In genomic region chr5:10579537-10580521, GRCh38 we compare ENCODE assay signal across 12 cellular contexts. TPM values are rescaled to one million over a fixed set of nuclear protein-coding genes. Genes with fewer than 3 reads are reported as not detected.
A peak's percentile ranks its signal among the peaks of the same experiment; 100 is the strongest.
DNase-seq lines count a peak whose midpoint lies in the region; ATAC-seq and TF ChIP-seq lines count a peak whose summit lies in the region.
"Had no signal": no experiment of that assay in that cellular context is flagged by ENCODE, and none has a peak within 500 bp of the region (broad histone marks: within the 10 kb centered on the region; RNA-seq: fewer than 3 reads in every experiment).

No MANE protein-coding gene starts in this region.

- no peak for TF ChIP-seq CTCF in ovary (IDR thresholded peaks at IDR 0.05)
- no peak for TF ChIP-seq CTCF in smooth muscle cell (IDR thresholded peaks at IDR 0.05; ENCODE audit: borderline replicate concordance, insufficient read depth, poor library complexity, severe bottlenecking)

- H3K27me3 ChIP-seq in ovary = no peaks in the 10 kb centered on the region
- no peaks in the 10 kb centered on the region for H3K27me3 ChIP-seq in smooth muscle cell (ENCODE audit: low read depth)
- H3K27me3 ChIP-seq: heart right ventricle, right lobe of liver had no signal

- WGBS in ovary, 3 donors = 65 to 82% (median 72%) methylated on average over 8 of the region's 8 CpGs
- WGBS in smooth muscle cell (ENCODE audit: low lambda C conversion rate) = 87% methylated on average over 8 of the region's 8 CpGs

- ATAC-seq in GM18907 (IDR thresholded peaks at IDR 0.05; ENCODE audit: unreplicated experiment) (peak; percentile 35), HG02981 (IDR thresholded peaks at IDR 0.05; ENCODE audit: unreplicated experiment) (peak; percentile 30)
- ATAC-seq: heart right ventricle, right lobe of liver had no signal

- H3K4me3 ChIP-seq in ovary (no peak overlapping the region), smooth muscle cell (no peak overlapping the region)
- H3K4me3 ChIP-seq: heart right ventricle, right lobe of liver had no signal

- H3K9me3 ChIP-seq in ovary (no peaks in the 10 kb centered on the region), smooth muscle cell (replicated peaks; ENCODE audit: low read depth) (no peaks in the 10 kb centered on the region)
- H3K9me3 ChIP-seq: right lobe of liver had no signal

- no peak overlapping the region for H3K4me2 ChIP-seq in smooth muscle cell

- no peak overlapping the region for H3K27ac ChIP-seq in ovary
- no peak overlapping the region for H3K27ac ChIP-seq in smooth muscle cell (ENCODE audit: low read depth)
- H3K27ac ChIP-seq: right lobe of liver had no signal

- TF ChIP-seq EP300 in ovary (IDR thresholded peaks at IDR 0.05) = no peak

- intact Hi-C loops in ovary (cut with DNase I) = no loop called here

- H3F3A ChIP-seq in smooth muscle cell (ENCODE audit: low read depth) = no peaks in the 10 kb centered on the region

- H4K20me1 ChIP-seq in smooth muscle cell (ENCODE audit: low read depth) = no peaks in the 10 kb centered on the region

- H3K4me1 ChIP-seq in ovary (ENCODE audit: insufficient read depth) (no peaks in the 10 kb centered on the region), smooth muscle cell (ENCODE audit: low read depth) (no peaks in the 10 kb centered on the region)

- peaks cover 8% of the 10 kb centered on the region for H3K79me2 ChIP-seq in smooth muscle cell (ENCODE audit: low read depth)

- H3K36me3 ChIP-seq in ovary = no peaks in the 10 kb centered on the region
- no peaks in the 10 kb centered on the region for H3K36me3 ChIP-seq in smooth muscle cell (ENCODE audit: low read depth)
- H3K36me3 ChIP-seq: heart right ventricle, right lobe of liver had no signal

- no peak overlapping the region for H3K9ac ChIP-seq in smooth muscle cell (ENCODE audit: low read depth)

- H2AFZ ChIP-seq in smooth muscle cell (ENCODE audit: low read depth) = no peak overlapping the region

- DNase-seq in D341Med (ENCODE audit: low spot score) = peak; percentile 9
- peak; percentile 52 for DNase-seq in activated CD8-positive, alpha-beta memory T cell treated with anti-CD3 and anti-CD28 coated beads, Interleukin-2, amount 50 U/mL, for 48 hours
- DNase-seq in nucleus accumbens (lab: John Stamatoyannopoulos, UW) = no peak
- DNase-seq in midbrain (lab: John Stamatoyannopoulos, UW) = no peak
- no peak for DNase-seq in ovary
- no peak for DNase-seq in smooth muscle cell (lab: John Stamatoyannopoulos, UW; ENCODE audit: unreplicated experiment)
- DNase-seq: effector memory CD8-positive, alpha-beta T cell; heart right ventricle; NCI-H1105 had no signal

- no peak for TF ChIP-seq POLR2A in ovary (IDR thresholded peaks at IDR 0.05)

RNA-seq across cellular contexts. Expression of gene ANKRD33B, which starts 16.0 kb away (rescaled TPM):
- total RNA-seq in ovary (10 to 100 TPM in 1 of 7 donors, 1 to 10 TPM in 3, under 1 TPM in 3; 0.65 to 13.3 (median 2.3) TPM), smooth muscle cell (2.2 TPM in 2 replicates)
- polyA plus RNA-seq in ovary (1 to 10 TPM in 1 of 2 donors, under 1 TPM in 1; 0.85 to 1.9 TPM), smooth muscle cell (1.1 and 1.2 TPM in 2 replicates)

Comparison
In these comparisons a context has a peak if more than half of its experiments do, and no peak if none do; other contexts are left out.
1. DNase-seq: peak in D341Med (single experiment) and activated CD8-positive, alpha-beta memory T cell treated with anti-CD3 and anti-CD28 coated beads, Interleukin-2, amount 50 U/mL, for 48 hours (single experiment); none in nucleus accumbens (0 of 56), midbrain (single experiment), ovary (0 of 5) and smooth muscle cell (single experiment).